34 cellular contexts compared by ENCODE assay signal in genomic region chr11:5115339-5115738, GRCh38. TPM values are rescaled to one million over a fixed set of nuclear protein-coding genes. Genes with fewer than 3 reads are reported as not detected.
"Had no signal": no experiment of that assay in that cellular context is flagged by ENCODE, and none has a peak within 500 bp of the region (broad histone marks: within the 10 kb centered on the region; RNA-seq: fewer than 3 reads in every experiment).

No MANE protein-coding gene starts in this region.

- H3K4me1 ChIP-seq: colonic mucosa, esophagus squamous epithelium, gastrocnemius medialis, heart right ventricle, left lung, lower lobe of right lung had no signal

- H3K9me3 ChIP-seq: colonic mucosa, esophagus squamous epithelium, gastrocnemius medialis, heart right ventricle, left lung, lower lobe of right lung, mucosa of descending colon had no signal

- H3K4me3 ChIP-seq: colonic mucosa, esophagus squamous epithelium, gastrocnemius medialis, heart right ventricle, left lung, lower lobe of right lung, mucosa of descending colon had no signal

- FAIRE-seq: endometrium, islet of Langerhans, keratinocyte had no signal

- ATAC-seq: effector memory CD8-positive, alpha-beta T cell; esophagus mucosa; gastrocnemius medialis; heart right ventricle; left cardiac atrium; left lung; left ventricle myocardium superior; lower lobe of right lung; mucosa of descending colon had no signal

- H3K36me3 ChIP-seq: colonic mucosa, esophagus squamous epithelium, gastrocnemius medialis, heart right ventricle, left lung, lower lobe of right lung had no signal

- DNase-seq: colonic mucosa; cortex of kidney; effector CD8-positive, alpha-beta T cell; effector memory CD8-positive, alpha-beta T cell; endodermal cell; erythroblast; esophagus squamous epithelium; foreskin fibroblast; foreskin melanocyte; gastrocnemius medialis; glutamatergic neuron; head of caudate nucleus; heart right ventricle; hippocampal formation; left cardiac atrium; left lung; left ventricle myocardium superior; lower lobe of right lung; mesenchymal stem cell; mucosa of descending colon; naive B cell had no signal

- H3K27me3 ChIP-seq: colonic mucosa, esophagus squamous epithelium, gastrocnemius medialis, left lung had no signal

- H3K27ac ChIP-seq: colonic mucosa, epithelial cell of prostate, esophagus squamous epithelium, gastrocnemius medialis, heart right ventricle, left lung, lower lobe of right lung had no signal

RNA-seq across cellular contexts. Expression of gene OR52A5, which starts 22.8 kb away (rescaled TPM):
- total RNA-seq: colonic mucosa, dermis microvascular lymphatic vessel endothelial cell, esophagus mucosa, esophagus squamous epithelium, gastrocnemius medialis, glomerular endothelial cell, heart right ventricle, kidney epithelial cell, left cardiac atrium, left lung, left ventricle myocardium superior, lower leg skin, lower lobe of right lung, lung microvascular endothelial cell, mesenteric fat pad, mesothelial cell of epicardium, mucosa of descending colon, myocyte had no signal
- polyA plus RNA-seq: heart right ventricle, keratinocyte had no signal

RNA-seq across cellular contexts. Expression of gene OR52A1, which starts 39.2 kb away (rescaled TPM):
- total RNA-seq: colonic mucosa, dermis microvascular lymphatic vessel endothelial cell, esophagus mucosa, esophagus squamous epithelium, gastrocnemius medialis, glomerular endothelial cell, heart right ventricle, kidney epithelial cell, left cardiac atrium, left lung, left ventricle myocardium superior, lower leg skin, lower lobe of right lung, lung microvascular endothelial cell, mesenteric fat pad, mucosa of descending colon, myocyte had no signal
- polyA plus RNA-seq: heart right ventricle, keratinocyte had no signal

RNA-seq across cellular contexts. Expression of gene OR52E1, which starts 46.0 kb away (rescaled TPM):
- total RNA-seq: colonic mucosa, dermis microvascular lymphatic vessel endothelial cell, endodermal cell, esophagus mucosa, esophagus squamous epithelium, gastrocnemius medialis, glomerular endothelial cell, heart right ventricle, kidney epithelial cell, left cardiac atrium, left lung, left ventricle myocardium superior, lower leg skin, lower lobe of right lung, lung microvascular endothelial cell, mesenteric fat pad, mesothelial cell of epicardium, mucosa of descending colon, myocyte had no signal
- polyA plus RNA-seq: heart right ventricle, keratinocyte had no signal

RNA-seq across cellular contexts. Expression of gene OR52E2, which starts 55.9 kb away (rescaled TPM):
- total RNA-seq: colonic mucosa, dermis microvascular lymphatic vessel endothelial cell, endodermal cell, esophagus mucosa, esophagus squamous epithelium, gastrocnemius medialis, glomerular endothelial cell, heart right ventricle, kidney epithelial cell, left cardiac atrium, left lung, left ventricle myocardium superior, lower lobe of right lung, lung microvascular endothelial cell, mesenteric fat pad, mesothelial cell of epicardium, mucosa of descending colon, myocyte had no signal
- polyA plus RNA-seq: heart right ventricle, keratinocyte had no signal
